Comparison of ENCODE assay signal across 1 cellular context in genomic region chr10:109902992-109903947, GRCh38.
TF ChIP-seq lines count a peak whose summit lies in the region.

No MANE protein-coding gene starts in this region.

TF ChIP-seq in SK-N-SH treated with all-trans-retinoic acid at 6 μM for 48 hours, 23 proteins besides CTCF, POLR2A, EP300 and RAD21 (continued from another document):
- TF ChIP-seq PATZ1 (CRISPR knock-in tag; IDR thresholded peaks at IDR 0.05; ENCODE audit: borderline replicate concordance) (no peak), ZFP3 (CRISPR knock-in tag; IDR thresholded peaks at IDR 0.05) (no peak), ISL1 (CRISPR knock-in tag; IDR thresholded peaks at IDR 0.05) (no peak), CSRNP3 (CRISPR knock-in tag; IDR thresholded peaks at IDR 0.05) (no peak), SNAI2 (CRISPR knock-in tag; IDR thresholded peaks at IDR 0.05) (no peak), ARNTL (CRISPR knock-in tag; IDR thresholded peaks at IDR 0.05; ENCODE audit: borderline replicate concordance, low read depth) (no peak), ZC3H10 (CRISPR knock-in tag; IDR thresholded peaks at IDR 0.05) (no peak), ZNF565 (CRISPR knock-in tag; conservative IDR thresholded peaks at IDR 0.05; ENCODE audit: low read depth) (no peak), TCF4 (CRISPR knock-in tag; IDR thresholded peaks at IDR 0.05; ENCODE audit: borderline replicate concordance) (no peak), RARB (CRISPR knock-in tag; IDR thresholded peaks at IDR 0.05) (no peak), PPARA (CRISPR knock-in tag; IDR thresholded peaks at IDR 0.05; ENCODE audit: borderline replicate concordance) (no peak), ZNF8 (CRISPR knock-in tag; IDR thresholded peaks at IDR 0.05) (no peak), ZNF70 (CRISPR knock-in tag; IDR thresholded peaks at IDR 0.05) (no peak)
